ENCODE assay signal across 21 cellular contexts in genomic region chr9:8826281-8826680, GRCh38.
"Had no signal": no experiment of that assay in that cellular context is flagged by ENCODE, and none has a peak within 500 bp of the region (broad histone marks: within the 10 kb centered on the region; RNA-seq: fewer than 3 reads in every experiment).

No MANE protein-coding gene starts in this region.

- H3K9me3 Mint-ChIP-seq: activated naive CD4-positive, alpha-beta T cell treated with anti-CD3 and anti-CD28 coated beads, Interleukin-2, amount 50 U/mL, for 24 hours; mesothelial cell of epicardium; T-helper 1 cell treated with Interleukin-12 subunit alpha and Interleukin-12 subunit beta and Interleukin-4 antibody, amounts not matched to agents 30 μg/mL and 1 μg/mL, for 36 hours had no signal

- ATAC-seq: foreskin keratinocyte; left lung; natural killer cell treated with Interleukin-12 subunit alpha and Interleukin-12 subunit beta and Interleukin-15 and Interleukin-18, amount 100 ng/mL, for 72 hours; stimulated activated naive CD8-positive, alpha-beta T cell treated with anti-CD3 and anti-CD28 coated beads, Interleukin-15, amount 100 ng/mL, for 72 hours had no signal

- H3K4me1 Mint-ChIP-seq: activated naive CD4-positive, alpha-beta T cell treated with anti-CD3 and anti-CD28 coated beads, Interleukin-2, amount 50 U/mL, for 24 hours; stimulated activated naive CD8-positive, alpha-beta T cell treated with anti-CD3 and anti-CD28 coated beads, Interleukin-15, amount 100 ng/mL, for 72 hours had no signal

- H3K27ac ChIP-seq: adrenal gland, foreskin keratinocyte, right atrium auricular region, suprapubic skin, transverse colon, uterus, VCaP had no signal

- H3K27ac Mint-ChIP-seq: activated naive CD4-positive, alpha-beta T cell treated with anti-CD3 and anti-CD28 coated beads, Interleukin-2, amount 50 U/mL, for 24 hours; mesothelial cell of epicardium; natural killer cell treated with Interleukin-12 subunit alpha and Interleukin-12 subunit beta and Interleukin-15 and Interleukin-18, amount 100 ng/mL, for 72 hours; progenitor cell of endocrine pancreas; stimulated activated naive CD8-positive, alpha-beta T cell treated with anti-CD3 and anti-CD28 coated beads, Interleukin-15, amount 100 ng/mL, for 72 hours; T-helper 1 cell treated with Interleukin-12 subunit alpha and Interleukin-12 subunit beta and Interleukin-4 antibody, amounts not matched to agents 30 μg/mL and 1 μg/mL, for 36 hours had no signal

- H3K4me3 ChIP-seq: left lung, suprapubic skin, transverse colon, uterus had no signal

- H3K36me3 Mint-ChIP-seq: activated naive CD4-positive, alpha-beta T cell treated with anti-CD3 and anti-CD28 coated beads, Interleukin-2, amount 50 U/mL, for 24 hours; mesothelial cell of epicardium; natural killer cell treated with Interleukin-12 subunit alpha and Interleukin-12 subunit beta and Interleukin-15 and Interleukin-18, amount 100 ng/mL, for 72 hours had no signal

- H3K4me1 ChIP-seq: adrenal gland, foreskin keratinocyte, left lung, right atrium auricular region, suprapubic skin, transverse colon, uterus had no signal

- H3K4me3 Mint-ChIP-seq: activated naive CD4-positive, alpha-beta T cell treated with anti-CD3 and anti-CD28 coated beads, Interleukin-2, amount 50 U/mL, for 24 hours; mesothelial cell of epicardium; natural killer cell treated with Interleukin-12 subunit alpha and Interleukin-12 subunit beta and Interleukin-15 and Interleukin-18, amount 100 ng/mL, for 72 hours; stimulated activated naive CD8-positive, alpha-beta T cell treated with anti-CD3 and anti-CD28 coated beads, Interleukin-15, amount 100 ng/mL, for 72 hours; T-helper 1 cell treated with Interleukin-12 subunit alpha and Interleukin-12 subunit beta and Interleukin-4 antibody, amounts not matched to agents 30 μg/mL and 1 μg/mL, for 36 hours had no signal

- H3K27me3 Mint-ChIP-seq: natural killer cell treated with Interleukin-12 subunit alpha and Interleukin-12 subunit beta and Interleukin-15 and Interleukin-18, amount 100 ng/mL, for 72 hours; progenitor cell of endocrine pancreas; stimulated activated naive CD8-positive, alpha-beta T cell treated with anti-CD3 and anti-CD28 coated beads, Interleukin-15, amount 100 ng/mL, for 72 hours had no signal

- H3K27me3 ChIP-seq: adrenal gland, foreskin keratinocyte, left lung, right atrium auricular region, suprapubic skin, transverse colon, uterus had no signal

- DNase-seq: activated CD4-positive, alpha-beta T cell treated with anti-CD3 and anti-CD28 coated beads for 1 hour; activated CD8-positive, alpha-beta memory T cell treated with anti-CD3 and anti-CD28 coated beads for 24 hours; activated CD8-positive, alpha-beta memory T cell treated with anti-CD3 and anti-CD28 coated beads, Interleukin-2, amount 50 U/mL, for 48 hours; activated gamma-delta T cell; adrenal gland; caudate nucleus; foreskin keratinocyte; hippocampal formation; kidney; left lung; stimulated activated naive CD8-positive, alpha-beta T cell treated with anti-CD3 and anti-CD28 coated beads, Interleukin-15, amount 100 ng/mL, for 72 hours; transverse colon; uterus had no signal

- H3K9me3 ChIP-seq: adrenal gland, left lung, right atrium auricular region, suprapubic skin, transverse colon, uterus had no signal

- H3K36me3 ChIP-seq: adrenal gland, left lung, right atrium auricular region, suprapubic skin, transverse colon, uterus had no signal
